Comparison of ENCODE assay signal across 1 cellular context in the genomic region with DNA sequence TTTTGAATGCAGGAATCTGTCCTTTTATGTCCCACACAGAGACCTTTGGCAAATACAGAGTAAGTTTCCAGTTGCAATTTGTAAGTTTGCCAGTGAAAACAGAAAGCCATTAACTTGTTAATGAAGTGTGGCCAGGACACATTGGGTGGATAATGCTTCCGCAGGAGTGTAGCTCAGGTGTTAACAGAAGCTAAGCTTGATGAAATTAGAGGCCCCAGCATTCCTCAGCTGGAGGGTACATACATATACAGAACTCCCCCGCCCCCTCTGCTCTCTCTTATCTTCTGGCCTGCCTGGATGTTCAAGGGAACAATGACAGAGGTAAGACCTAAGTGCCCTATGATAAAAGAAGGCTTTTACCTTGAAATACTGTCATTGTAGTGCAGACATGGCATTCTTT.
TF ChIP-seq lines count a peak whose summit lies in the region.

No MANE protein-coding gene starts in this region.

TF ChIP-seq in Ishikawa, 13 proteins besides CTCF, POLR2A, EP300 and RAD21 (continued from another document):
- TF ChIP-seq ZBTB7A (IDR thresholded peaks at IDR 0.05; ENCODE audit: low read depth) (no peak), USF1 (IDR thresholded peaks at IDR 0.05) (no peak), TAF1 (IDR thresholded peaks at IDR 0.05; ENCODE audit: low read depth) (no peak)
